ENCODE assay signal across 26 cellular contexts in the genomic region with DNA sequence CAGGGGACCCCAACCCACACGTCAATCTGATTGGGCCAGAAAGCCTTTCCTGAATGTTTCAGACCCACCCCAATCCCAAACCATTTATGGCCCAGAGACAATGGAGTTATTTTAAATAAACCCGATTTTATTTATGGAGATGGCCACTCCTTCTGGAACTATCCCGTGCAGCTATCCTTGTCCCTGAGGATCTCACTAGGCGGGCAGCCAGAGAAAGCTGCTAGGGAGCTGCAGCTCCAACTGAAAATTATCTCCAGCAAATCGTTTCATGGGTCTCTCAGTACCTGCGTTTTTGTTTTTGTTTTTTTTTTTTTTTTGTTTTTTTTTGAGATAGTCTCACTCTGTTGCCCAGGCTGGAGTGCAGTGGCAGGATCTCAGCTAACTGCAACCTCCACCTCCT. TPM values are rescaled to one million over a fixed set of nuclear protein-coding genes. Genes with fewer than 3 reads are reported as not detected.
"Had no signal": no experiment of that assay in that cellular context is flagged by ENCODE, and none has a peak within 500 bp of the region (broad histone marks: within the 10 kb centered on the region; RNA-seq: fewer than 3 reads in every experiment).

No MANE protein-coding gene starts in this region.

- ATAC-seq: heart left ventricle; left lobe of liver; naive thymus-derived CD4-positive, alpha-beta T cell; natural killer cell treated with Interleukin-12 subunit alpha and Interleukin-12 subunit beta and Interleukin-15 and Interleukin-18, amount 100 ng/mL, for 72 hours; right cardiac atrium; stimulated activated naive B cell treated with anti-CD40 and anti-IgM and Interleukin-4, amounts not matched to agents 10 μg/mL and 1 μg/mL and 100 μg/mL, for 72 hours; stimulated activated naive CD8-positive, alpha-beta T cell treated with anti-CD3 and anti-CD28 coated beads, Interleukin-15, Interleukin-2, amounts not matched to agents 100 U/mL and 50 U/mL, for 24 hours; upper lobe of right lung had no signal

- H3K9me3 Mint-ChIP-seq: mesothelial cell of epicardium; naive thymus-derived CD4-positive, alpha-beta T cell; natural killer cell treated with Interleukin-12 subunit alpha and Interleukin-12 subunit beta and Interleukin-15 and Interleukin-18, amount 100 ng/mL, for 72 hours; stimulated activated naive B cell treated with anti-CD40 and anti-IgM and Interleukin-4, amounts not matched to agents 10 μg/mL and 1 μg/mL and 100 μg/mL, for 72 hours had no signal

- H3K79me2 ChIP-seq: hepatocyte had no signal

- H3K27ac Mint-ChIP-seq: mesothelial cell of epicardium; natural killer cell treated with Interleukin-12 subunit alpha and Interleukin-12 subunit beta and Interleukin-15 and Interleukin-18, amount 100 ng/mL, for 72 hours; progenitor cell of endocrine pancreas; stimulated activated naive B cell treated with anti-CD40 and anti-IgM and Interleukin-4, amounts not matched to agents 10 μg/mL and 1 μg/mL and 100 μg/mL, for 72 hours had no signal

- H3K4me2 ChIP-seq: hepatocyte had no signal

- H3K27me3 Mint-ChIP-seq: stimulated activated naive B cell treated with anti-CD40 and anti-IgM and Interleukin-4, amounts not matched to agents 10 μg/mL and 1 μg/mL and 100 μg/mL, for 72 hours had no signal

- DNase-seq: glutamatergic neuron; islet precursor cell; naive thymus-derived CD4-positive, alpha-beta T cell; stimulated activated CD4-positive, alpha-beta T cell treated with anti-CD3 and anti-CD28 coated beads, Interleukin-12 subunit alpha, Interleukin-12 subunit beta, amount 100 ng/mL, for 4 hours; stimulated activated CD4-positive, alpha-beta T cell treated with anti-CD3 and anti-CD28 coated beads, Interleukin-15, amount 100 ng/mL, for 24 hours; stimulated activated CD4-positive, alpha-beta T cell treated with anti-CD3 and anti-CD28 coated beads, Interleukin-2, amount 100 ng/mL, for 24 hours; stimulated activated CD4-positive, alpha-beta T cell treated with anti-CD3 and anti-CD28 coated beads, Interleukin-4, amount 100 ng/mL, for 1 hour; stimulated activated naive B cell treated with anti-CD40 and anti-IgM and Interleukin-4, amounts not matched to agents 10 μg/mL and 1 μg/mL and 100 μg/mL, for 72 hours; stimulated activated naive CD8-positive, alpha-beta T cell treated with anti-CD3 and anti-CD28 coated beads, Interleukin-15, Interleukin-2, amounts not matched to agents 100 U/mL and 50 U/mL, for 24 hours; stomach; trophoblast cell; upper lobe of right lung had no signal

- H3K27ac ChIP-seq: hepatocyte, ovary, skin epidermis, stomach, thoracic aorta, tibial artery, upper lobe of right lung had no signal

- H2AFZ ChIP-seq: hepatocyte had no signal

- H3K4me3 Mint-ChIP-seq: mesothelial cell of epicardium; naive thymus-derived CD4-positive, alpha-beta T cell; natural killer cell treated with Interleukin-12 subunit alpha and Interleukin-12 subunit beta and Interleukin-15 and Interleukin-18, amount 100 ng/mL, for 72 hours; stimulated activated naive B cell treated with anti-CD40 and anti-IgM and Interleukin-4, amounts not matched to agents 10 μg/mL and 1 μg/mL and 100 μg/mL, for 72 hours had no signal

- H3K36me3 ChIP-seq: ovary, upper lobe of right lung had no signal

- H3K27me3 ChIP-seq: heart left ventricle, hepatocyte, ovary, tibial artery, upper lobe of right lung had no signal

- H3K9me3 ChIP-seq: heart left ventricle, ovary, stomach, thoracic aorta, tibial artery, upper lobe of right lung had no signal

- H3K4me3 ChIP-seq: heart left ventricle, hepatocyte, lung, ovary, skin epidermis, stomach, thoracic aorta, tibial artery, upper lobe of right lung had no signal

- H3K4me1 Mint-ChIP-seq: mesothelial cell of epicardium had no signal

- H3K36me3 Mint-ChIP-seq: mesothelial cell of epicardium; naive thymus-derived CD4-positive, alpha-beta T cell; natural killer cell treated with Interleukin-12 subunit alpha and Interleukin-12 subunit beta and Interleukin-15 and Interleukin-18, amount 100 ng/mL, for 72 hours; stimulated activated naive B cell treated with anti-CD40 and anti-IgM and Interleukin-4, amounts not matched to agents 10 μg/mL and 1 μg/mL and 100 μg/mL, for 72 hours had no signal

RNA-seq across cellular contexts. Expression of a gene that starts 23.0 kb away (rescaled TPM):
- total RNA-seq: kidney epithelial cell; left lobe of liver; naive thymus-derived CD4-positive, alpha-beta T cell; natural killer cell treated with Interleukin-12 subunit alpha and Interleukin-12 subunit beta and Interleukin-15 and Interleukin-18, amount 100 ng/mL, for 72 hours; renal cortical epithelial cell had no signal
- polyA plus RNA-seq: naive thymus-derived CD4-positive, alpha-beta T cell had no signal

RNA-seq across cellular contexts. Expression of a gene that starts 35.1 kb away (rescaled TPM):
- polyA plus RNA-seq: naive thymus-derived CD4-positive, alpha-beta T cell had no signal
